16 cellular contexts compared by ENCODE assay signal in the genomic region with DNA sequence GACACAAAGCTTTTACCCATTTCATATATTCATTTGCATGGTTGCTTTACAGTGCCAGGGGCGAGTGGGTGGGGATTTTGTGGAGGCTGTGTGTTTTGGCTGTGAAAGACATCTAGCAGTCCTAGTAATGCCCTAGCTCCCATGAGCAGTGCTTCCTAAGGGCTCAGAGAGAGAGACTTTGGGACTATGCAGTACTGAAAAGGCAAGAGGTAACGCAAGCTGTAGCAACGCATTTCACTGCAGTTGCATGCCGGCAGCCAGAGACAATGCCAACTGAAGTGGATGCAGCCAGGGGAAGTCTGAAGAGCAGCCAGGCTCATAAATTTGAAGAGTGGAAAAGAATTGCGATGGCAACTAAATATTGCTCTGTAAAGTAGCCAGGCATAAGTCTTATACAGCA. TPM values are rescaled to one million over a fixed set of nuclear protein-coding genes. Genes with fewer than 3 reads are reported as not detected.
"Had no signal": no experiment of that assay in that cellular context is flagged by ENCODE, and none has a peak within 500 bp of the region (broad histone marks: within the 10 kb centered on the region; RNA-seq: fewer than 3 reads in every experiment).

No MANE protein-coding gene starts in this region.

- H3K9me3 ChIP-seq: breast epithelium, testis, uterus had no signal

- H3K27me3 ChIP-seq: breast epithelium, heart left ventricle, testis, uterus had no signal

- DNase-seq: activated effector memory CD4-positive, alpha-beta T cell treated with Interleukin-2 at 50 U/mL for 16 hours; activated T-cell treated with anti-CD3 and anti-CD28 coated beads, Interleukin-2, amount 50 U/mL, for 24 hours; foreskin melanocyte; heart left ventricle; natural killer cell; nucleus accumbens; stimulated activated CD4-positive, alpha-beta T cell treated with anti-CD3 and anti-CD28 coated beads, Interleukin-2, amount 100 ng/mL, for 48 hours; stimulated activated naive CD4-positive, alpha-beta T cell treated with Interleukin-2 at 50 U/mL for 16 hours; T-helper 2 cell; testis; uterus had no signal

- H3K27ac ChIP-seq: breast epithelium, heart left ventricle, testis, uterus had no signal

- ATAC-seq: activated CD4-positive, CD25-positive, alpha-beta regulatory T cell treated with anti-CD3 and anti-CD28 coated beads, Interleukin-2, amount 50 U/mL, for 24 hours; heart left ventricle; natural killer cell had no signal

- H3K27ac Mint-ChIP-seq: activated naive CD8-positive, alpha-beta T cell; activated T-cell treated with anti-CD3 and anti-CD28 coated beads, Interleukin-2, amount 50 U/mL, for 24 hours; natural killer cell had no signal

- H3K4me1 Mint-ChIP-seq: natural killer cell had no signal

- H3K36me3 Mint-ChIP-seq: activated naive CD8-positive, alpha-beta T cell; natural killer cell had no signal

- H3K36me3 ChIP-seq: breast epithelium, heart left ventricle, uterus had no signal

- H3K27me3 Mint-ChIP-seq: activated naive CD8-positive, alpha-beta T cell had no signal

- H3K4me3 ChIP-seq: breast epithelium, heart left ventricle, testis, uterus had no signal

- H3K4me3 Mint-ChIP-seq: activated naive CD8-positive, alpha-beta T cell; activated T-cell treated with anti-CD3 and anti-CD28 coated beads, Interleukin-2, amount 50 U/mL, for 24 hours; natural killer cell had no signal

- H3K4me1 ChIP-seq: testis, uterus had no signal

- H3K9me3 Mint-ChIP-seq: activated T-cell treated with anti-CD3 and anti-CD28 coated beads, Interleukin-2, amount 50 U/mL, for 24 hours; natural killer cell had no signal

RNA-seq across cellular contexts. Expression of gene ATP10A, which starts 27.4 kb away (rescaled TPM):
- total RNA-seq: dermis microvascular lymphatic vessel endothelial cell, lung microvascular endothelial cell had no signal
